8 cellular contexts compared by ENCODE assay signal in genomic region chr1:116595065-116595840, GRCh38. TPM values are rescaled to one million over a fixed set of nuclear protein-coding genes. Genes with fewer than 3 reads are reported as not detected.
DNase-seq lines count a peak whose midpoint lies in the region; ATAC-seq and TF ChIP-seq lines count a peak whose summit lies in the region.
"Not testable (repeated sequence)": the region's sequence is repeated elsewhere in the genome, so short reads cannot be mapped to it uniquely, and the experiment has no call there.

No MANE protein-coding gene starts in this region.

- H3K27me3 Mint-ChIP-seq in activated T-helper 17 cell treated with anti-CD3 and anti-CD28 coated beads, Interleukin-2, amount 50 U/mL, for 72 hours; stimulated activated memory B cell treated with anti-CD40 and anti-IgM and Interleukin-4, amounts not matched to agents 10 μg/mL and 1 μg/mL and 100 μg/mL, for 72 hours: not testable (repeated sequence)

- intact Hi-C loops in colonic mucosa (cut with DNase I), result not testable (repeated sequence)

- ATAC-seq in activated T-helper 17 cell treated with anti-CD3 and anti-CD28 coated beads, Interleukin-2, amount 50 U/mL, for 72 hours (replicated peaks); stimulated activated memory B cell treated with anti-CD40 and anti-IgM and Interleukin-4, amounts not matched to agents 10 μg/mL and 1 μg/mL and 100 μg/mL, for 72 hours: not testable (repeated sequence)

- not testable (repeated sequence) for H3K27ac Mint-ChIP-seq in activated T-helper 17 cell treated with anti-CD3 and anti-CD28 coated beads, Interleukin-2, amount 50 U/mL, for 72 hours
- peak overlapping the region; percentile 63 for H3K27ac Mint-ChIP-seq in stimulated activated memory B cell treated with anti-CD40 and anti-IgM and Interleukin-4, amounts not matched to agents 10 μg/mL and 1 μg/mL and 100 μg/mL, for 72 hours

- peak overlapping the region; percentile 56 for H3K27ac ChIP-seq in colonic mucosa

- not testable (repeated sequence) for DNase-seq in AG10803 (ENCODE audit: low read depth); HFF-Myc (ENCODE audit: extremely low read depth, low read depth); colonic mucosa
- DNase-seq in NCI-H748 (lab: John Stamatoyannopoulos, UW; ENCODE audit: unreplicated experiment) (peak; percentile 10), foreskin fibroblast (peak; percentile 35 to 62), myocyte (ENCODE audit: low read depth) (peak; percentile 17)

- H3K36me3 Mint-ChIP-seq in activated T-helper 17 cell treated with anti-CD3 and anti-CD28 coated beads, Interleukin-2, amount 50 U/mL, for 72 hours (ENCODE audit: low read depth), result peaks cover 31% of the 10 kb centered on the region
- H3K36me3 Mint-ChIP-seq in stimulated activated memory B cell treated with anti-CD40 and anti-IgM and Interleukin-4, amounts not matched to agents 10 μg/mL and 1 μg/mL and 100 μg/mL, for 72 hours, result peaks cover 23% of the 10 kb centered on the region

- not testable (repeated sequence) for H3K36me3 ChIP-seq in colonic mucosa

- H3K9ac ChIP-seq in colonic mucosa (ENCODE audit: low read depth in 2 of 2, low read length in 2 of 2), result not testable (repeated sequence)

- not testable (repeated sequence) for H3K9me3 ChIP-seq in colonic mucosa

- not testable (repeated sequence) for H3K27me3 ChIP-seq in colonic mucosa

- not testable (repeated sequence) for H3K4me1 ChIP-seq in colonic mucosa

- TF ChIP-seq CTCF in AG10803 (conservative IDR thresholded peaks at IDR 0.05; ENCODE audit: low read length) (peak; percentile 36; the same call in 1 of the 2 replicates), HFF-Myc (IDR thresholded peaks at IDR 0.05; ENCODE audit: low read depth, low read length, missing control alignments) (peak; percentile 9), colonic mucosa (IDR thresholded peaks at IDR 0.05) (peak; percentile 22), foreskin fibroblast (IDR thresholded peaks at IDR 0.05; ENCODE audit: low read depth, low read length) (peak; percentile 35)

- peak overlapping the region; percentile 50 for H3K4me3 Mint-ChIP-seq in activated T-helper 17 cell treated with anti-CD3 and anti-CD28 coated beads, Interleukin-2, amount 50 U/mL, for 72 hours
- not testable (repeated sequence) for H3K4me3 Mint-ChIP-seq in stimulated activated memory B cell treated with anti-CD40 and anti-IgM and Interleukin-4, amounts not matched to agents 10 μg/mL and 1 μg/mL and 100 μg/mL, for 72 hours

- not testable (repeated sequence) for H3K4me3 ChIP-seq in AG10803 (ENCODE audit: low read length); HFF-Myc (replicated peaks; ENCODE audit: low read depth, low read length); colonic mucosa; foreskin fibroblast (ENCODE audit: low read depth in 1 of 2, low read length in 2 of 2)

- H3K9me3 Mint-ChIP-seq in activated T-helper 17 cell treated with anti-CD3 and anti-CD28 coated beads, Interleukin-2, amount 50 U/mL, for 72 hours; stimulated activated memory B cell treated with anti-CD40 and anti-IgM and Interleukin-4, amounts not matched to agents 10 μg/mL and 1 μg/mL and 100 μg/mL, for 72 hours: not testable (repeated sequence)

- H3K4me1 Mint-ChIP-seq in activated T-helper 17 cell treated with anti-CD3 and anti-CD28 coated beads, Interleukin-2, amount 50 U/mL, for 72 hours, result not testable (repeated sequence)
- peaks cover 59% of the 10 kb centered on the region for H3K4me1 Mint-ChIP-seq in stimulated activated memory B cell treated with anti-CD40 and anti-IgM and Interleukin-4, amounts not matched to agents 10 μg/mL and 1 μg/mL and 100 μg/mL, for 72 hours

RNA-seq across cellular contexts. Expression of gene CD58, which starts 24.4 kb away (rescaled TPM):
- 10 to 100 TPM; 36.8 to 40.5 TPM for total RNA-seq in activated T-helper 17 cell treated with anti-CD3 and anti-CD28 coated beads, Interleukin-2, amount 50 U/mL, for 72 hours
- total RNA-seq in colonic mucosa (10 to 100 TPM; 16.1 to 25.9 TPM), myocyte (16.8 and 24.4 TPM in 2 replicates)
- polyA plus RNA-seq in myocyte (2012), result 12.7 TPM
